Comparison of ENCODE assay signal across 8 cellular contexts in genomic region chr4:26858035-26858918, GRCh38. TPM values are rescaled to one million over a fixed set of nuclear protein-coding genes. Genes with fewer than 3 reads are reported as not detected.
DNase-seq lines count a peak whose midpoint lies in the region; ATAC-seq and TF ChIP-seq lines count a peak whose summit lies in the region.

No MANE protein-coding gene starts in this region.

- H3K27me3 Mint-ChIP-seq in CD8-positive, alpha-beta memory T cell = peaks cover 0 to 3% of the 10 kb centered on the region in 2 donors
- H3K27me3 Mint-ChIP-seq in natural killer cell (ENCODE audit: low read depth in 2 of 2) = no peaks in the 10 kb centered on the region

- H3K9ac ChIP-seq in Loucy (ENCODE audit: low read depth, low read length, poor library complexity, severe bottlenecking) = peak overlapping the region; percentile 87

- H3F3A ChIP-seq in Loucy (ENCODE audit: low read depth) = peaks cover 16% of the 10 kb centered on the region; the same call in 1 of the 2 replicates

- H3K27me3 ChIP-seq in CD8-positive, alpha-beta memory T cell (ENCODE audit: insufficient read depth, low read length, poor library complexity, severe bottlenecking) = no peaks in the 10 kb centered on the region
- H3K27me3 ChIP-seq in Loucy (ENCODE audit: insufficient read depth, low read length, poor library complexity, severe bottlenecking) = no peaks in the 10 kb centered on the region

- H3K27ac Mint-ChIP-seq in CD8-positive, alpha-beta memory T cell = peak overlapping the region; percentile 86 to 99 (median 97)
- peak overlapping the region; percentile 95 to 98 for H3K27ac Mint-ChIP-seq in natural killer cell

- CTCF ChIA-PET in CD8-positive, alpha-beta memory T cell (lab: Charles Lee) = interaction anchor here (0.8 to 6.5 kb wide), 4 partner anchors 15 to 151 kb away, joined by 3 to 51 read pairs (median 3); no protein-coding TSS in a partner anchor

- peaks cover 32% of the 10 kb centered on the region for H3K79me2 ChIP-seq in Loucy (ENCODE audit: insufficient read depth, low read length)

- H3K4me3 Mint-ChIP-seq in CD8-positive, alpha-beta memory T cell = peak overlapping the region; percentile 91 to 99 (median 96)
- H3K4me3 Mint-ChIP-seq in natural killer cell = peak overlapping the region; percentile 97

- peak overlapping the region; percentile 83 for H2AFZ ChIP-seq in Loucy (ENCODE audit: low read length)

- peaks cover 38 to 52% (median 47%) of the 10 kb centered on the region in 3 donors for H3K4me1 Mint-ChIP-seq in CD8-positive, alpha-beta memory T cell
- H3K4me1 Mint-ChIP-seq in natural killer cell = peaks cover 53 to 54% of the 10 kb centered on the region in 2 donors

- H4K20me1 ChIP-seq in Loucy (ENCODE audit: insufficient read depth, low read length, poor library complexity, severe bottlenecking) = peaks cover 14% of the 10 kb centered on the region

- ATAC-seq in natural killer cell (no peak), GM21619 (IDR thresholded peaks at IDR 0.05; ENCODE audit: unreplicated experiment) (no peak), GM21825 (IDR thresholded peaks at IDR 0.05; ENCODE audit: unreplicated experiment) (no peak), HG03457 (IDR thresholded peaks at IDR 0.05; ENCODE audit: unreplicated experiment) (no peak)

- H3K36me3 ChIP-seq in CD8-positive, alpha-beta memory T cell (ENCODE audit: insufficient read depth, low read length) = no peaks in the 10 kb centered on the region
- no peaks in the 10 kb centered on the region for H3K36me3 ChIP-seq in Loucy (ENCODE audit: insufficient read depth, low read length)

- POLR2A ChIA-PET in CD8-positive, alpha-beta memory T cell (lab: Charles Lee) = interaction anchor here (0.5 to 2.2 kb wide), 8 partner anchors 14 to 274 kb away, joined by 3 to 18 read pairs (median 3); partner anchors contain the start of gene TBC1D19

- H3K27ac ChIP-seq in CD8-positive, alpha-beta memory T cell (ENCODE audit: low read depth, low read length) = peak overlapping the region; percentile 88
- H3K27ac ChIP-seq in cingulate gyrus (ENCODE audit: low read depth, low read length) = peak overlapping the region; percentile 93

- H3K4me1 ChIP-seq in CD8-positive, alpha-beta memory T cell (ENCODE audit: insufficient read depth, low read length) = peaks cover 36% of the 10 kb centered on the region
- peaks cover 38% of the 10 kb centered on the region for H3K4me1 ChIP-seq in Loucy (ENCODE audit: insufficient read depth, low read length, poor library complexity, severe bottlenecking)

- no peaks in the 10 kb centered on the region for H3K9me3 ChIP-seq in CD8-positive, alpha-beta memory T cell (ENCODE audit: low read length)
- no peaks in the 10 kb centered on the region for H3K9me3 ChIP-seq in Loucy (ENCODE audit: insufficient read depth, low read depth, low read length)

- no peak for DNase-seq in CD8-positive, alpha-beta memory T cell
- DNase-seq in natural killer cell (no peak), NCI-H1930 (lab: John Stamatoyannopoulos, UW) (no peak)

- TF ChIP-seq CTCF in Loucy (conservative IDR thresholded peaks at IDR 0.05; ENCODE audit: low read length) (no peak), natural killer cell (IDR thresholded peaks at IDR 0.05) (no peak)

- H3K9me2 ChIP-seq in Loucy (replicated peaks; ENCODE audit: low read depth, low read length) = no peaks in the 10 kb centered on the region

- peaks cover 0 to 17% (median 0%) of the 10 kb centered on the region in 3 donors for H3K36me3 Mint-ChIP-seq in CD8-positive, alpha-beta memory T cell
- no peaks in the 10 kb centered on the region for H3K36me3 Mint-ChIP-seq in natural killer cell

- intact Hi-C loops in natural killer cell (cut with micrococcal nuclease) = no loop called here

- peak overlapping the region; percentile 87 for H3K4me3 ChIP-seq in CD8-positive, alpha-beta memory T cell (ENCODE audit: low read length)
- H3K4me3 ChIP-seq in Loucy (ENCODE audit: low read length, poor library complexity, severe bottlenecking) = peak overlapping the region; percentile 85

- H3K9me3 Mint-ChIP-seq in CD8-positive, alpha-beta memory T cell = no peaks in the 10 kb centered on the region
- H3K9me3 Mint-ChIP-seq in natural killer cell = no peaks in the 10 kb centered on the region

- peak overlapping the region; percentile 98 for H3K4me2 ChIP-seq in Loucy (ENCODE audit: low read depth, low read length, poor library complexity, severe bottlenecking)

RNA-seq across cellular contexts. Expression of gene STIM2, which starts 2.4 kb away (rescaled TPM):
- 10 to 100 TPM; 47.8 to 51.0 TPM for total RNA-seq in CD8-positive, alpha-beta memory T cell
- polyA plus RNA-seq in CD8-positive, alpha-beta memory T cell = 41.4 TPM
- total RNA-seq in natural killer cell = 100 to 1,000 TPM in 2 of 3 donors, 10 to 100 TPM in 1; 98.3 to 104 (median 100) TPM
